In the genomic region with DNA sequence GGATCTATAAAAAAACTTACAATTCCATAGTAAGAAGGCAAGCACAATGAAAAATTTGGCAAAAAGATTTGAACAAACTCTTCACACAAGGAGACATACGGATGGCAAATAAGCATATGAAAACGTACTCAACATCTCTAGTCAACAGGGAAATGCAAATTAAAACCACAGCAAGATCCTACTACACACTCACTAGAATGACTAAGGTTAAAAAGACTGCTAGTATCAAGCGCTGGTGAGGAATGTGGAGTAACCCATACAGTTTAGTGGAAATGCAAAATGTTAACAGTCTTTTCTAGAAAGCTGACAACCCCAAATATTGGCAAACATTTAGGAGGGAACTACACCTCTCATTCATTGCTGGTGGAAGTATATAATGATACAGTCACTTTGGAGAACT, we compare ENCODE assay signal across 3 cellular contexts.
TF ChIP-seq lines count a peak whose summit lies in the region.

No MANE protein-coding gene starts in this region.

TF ChIP-seq in GM23338, 12 proteins besides CTCF, POLR2A, EP300 and RAD21 (continues in another document):
- TF ChIP-seq REST (IDR thresholded peaks at IDR 0.05; ENCODE audit: unreplicated experiment) (no peak), EZH2 (IDR thresholded peaks at IDR 0.05; ENCODE audit: low read depth, unreplicated experiment) (no peak)

TF ChIP-seq in WTC11, 78 proteins besides CTCF, POLR2A, EP300 and RAD21:
- no peak for TF ChIP-seq ZNF121 (CRISPR knock-in tag; IDR thresholded peaks at IDR 0.05)
- no peak for TF ChIP-seq NFE2L1 (CRISPR knock-in tag; IDR thresholded peaks at IDR 0.05)
- no peak for TF ChIP-seq GABPB1 (CRISPR knock-in tag; IDR thresholded peaks at IDR 0.05)
- TF ChIP-seq TEAD4 (CRISPR knock-in tag; IDR thresholded peaks at IDR 0.05) = no peak
- TF ChIP-seq PRRX2 (CRISPR knock-in tag; IDR thresholded peaks at IDR 0.05) = no peak
- no peak for TF ChIP-seq JUN (CRISPR knock-in tag; IDR thresholded peaks at IDR 0.05)
- no peak for TF ChIP-seq TCF7 (CRISPR knock-in tag; IDR thresholded peaks at IDR 0.05; ENCODE audit: low read depth)
- no peak for TF ChIP-seq MAX (CRISPR knock-in tag; IDR thresholded peaks at IDR 0.05)
- TF ChIP-seq, protein P1, sequence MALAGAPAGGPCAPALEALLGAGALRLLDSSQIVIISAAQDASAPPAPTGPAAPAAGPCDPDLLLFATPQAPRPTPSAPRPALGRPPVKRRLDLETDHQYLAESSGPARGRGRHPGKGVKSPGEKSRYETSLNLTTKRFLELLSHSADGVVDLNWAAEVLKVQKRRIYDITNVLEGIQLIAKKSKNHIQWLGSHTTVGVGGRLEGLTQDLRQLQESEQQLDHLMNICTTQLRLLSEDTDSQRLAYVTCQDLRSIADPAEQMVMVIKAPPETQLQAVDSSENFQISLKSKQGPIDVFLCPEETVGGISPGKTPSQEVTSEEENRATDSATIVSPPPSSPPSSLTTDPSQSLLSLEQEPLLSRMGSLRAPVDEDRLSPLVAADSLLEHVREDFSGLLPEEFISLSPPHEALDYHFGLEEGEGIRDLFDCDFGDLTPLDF (CRISPR knock-in tag; IDR thresholded peaks at IDR 0.05) = no peak
- TF ChIP-seq RORB (CRISPR knock-in tag; IDR thresholded peaks at IDR 0.05) = no peak
- TF ChIP-seq, protein P2, sequence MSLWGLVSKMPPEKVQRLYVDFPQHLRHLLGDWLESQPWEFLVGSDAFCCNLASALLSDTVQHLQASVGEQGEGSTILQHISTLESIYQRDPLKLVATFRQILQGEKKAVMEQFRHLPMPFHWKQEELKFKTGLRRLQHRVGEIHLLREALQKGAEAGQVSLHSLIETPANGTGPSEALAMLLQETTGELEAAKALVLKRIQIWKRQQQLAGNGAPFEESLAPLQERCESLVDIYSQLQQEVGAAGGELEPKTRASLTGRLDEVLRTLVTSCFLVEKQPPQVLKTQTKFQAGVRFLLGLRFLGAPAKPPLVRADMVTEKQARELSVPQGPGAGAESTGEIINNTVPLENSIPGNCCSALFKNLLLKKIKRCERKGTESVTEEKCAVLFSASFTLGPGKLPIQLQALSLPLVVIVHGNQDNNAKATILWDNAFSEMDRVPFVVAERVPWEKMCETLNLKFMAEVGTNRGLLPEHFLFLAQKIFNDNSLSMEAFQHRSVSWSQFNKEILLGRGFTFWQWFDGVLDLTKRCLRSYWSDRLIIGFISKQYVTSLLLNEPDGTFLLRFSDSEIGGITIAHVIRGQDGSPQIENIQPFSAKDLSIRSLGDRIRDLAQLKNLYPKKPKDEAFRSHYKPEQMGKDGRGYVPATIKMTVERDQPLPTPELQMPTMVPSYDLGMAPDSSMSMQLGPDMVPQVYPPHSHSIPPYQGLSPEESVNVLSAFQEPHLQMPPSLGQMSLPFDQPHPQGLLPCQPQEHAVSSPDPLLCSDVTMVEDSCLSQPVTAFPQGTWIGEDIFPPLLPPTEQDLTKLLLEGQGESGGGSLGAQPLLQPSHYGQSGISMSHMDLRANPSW (CRISPR knock-in tag; conservative IDR thresholded peaks at IDR 0.05; ENCODE audit: low read depth) = no peak
- TF ChIP-seq KAT7 (CRISPR knock-in tag; IDR thresholded peaks at IDR 0.05; ENCODE audit: borderline replicate concordance) = no peak
- TF ChIP-seq USF1 (CRISPR knock-in tag; IDR thresholded peaks at IDR 0.05) = no peak
- TF ChIP-seq, protein P3, sequence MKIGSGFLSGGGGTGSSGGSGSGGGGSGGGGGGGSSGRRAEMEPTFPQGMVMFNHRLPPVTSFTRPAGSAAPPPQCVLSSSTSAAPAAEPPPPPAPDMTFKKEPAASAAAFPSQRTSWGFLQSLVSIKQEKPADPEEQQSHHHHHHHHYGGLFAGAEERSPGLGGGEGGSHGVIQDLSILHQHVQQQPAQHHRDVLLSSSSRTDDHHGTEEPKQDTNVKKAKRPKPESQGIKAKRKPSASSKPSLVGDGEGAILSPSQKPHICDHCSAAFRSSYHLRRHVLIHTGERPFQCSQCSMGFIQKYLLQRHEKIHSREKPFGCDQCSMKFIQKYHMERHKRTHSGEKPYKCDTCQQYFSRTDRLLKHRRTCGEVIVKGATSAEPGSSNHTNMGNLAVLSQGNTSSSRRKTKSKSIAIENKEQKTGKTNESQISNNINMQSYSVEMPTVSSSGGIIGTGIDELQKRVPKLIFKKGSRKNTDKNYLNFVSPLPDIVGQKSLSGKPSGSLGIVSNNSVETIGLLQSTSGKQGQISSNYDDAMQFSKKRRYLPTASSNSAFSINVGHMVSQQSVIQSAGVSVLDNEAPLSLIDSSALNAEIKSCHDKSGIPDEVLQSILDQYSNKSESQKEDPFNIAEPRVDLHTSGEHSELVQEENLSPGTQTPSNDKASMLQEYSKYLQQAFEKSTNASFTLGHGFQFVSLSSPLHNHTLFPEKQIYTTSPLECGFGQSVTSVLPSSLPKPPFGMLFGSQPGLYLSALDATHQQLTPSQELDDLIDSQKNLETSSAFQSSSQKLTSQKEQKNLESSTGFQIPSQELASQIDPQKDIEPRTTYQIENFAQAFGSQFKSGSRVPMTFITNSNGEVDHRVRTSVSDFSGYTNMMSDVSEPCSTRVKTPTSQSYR (CRISPR knock-in tag; IDR thresholded peaks at IDR 0.05) = no peak

TF ChIP-seq in K562, 482 proteins besides CTCF, POLR2A, EP300 and RAD21:
- TF ChIP-seq, protein P4, sequence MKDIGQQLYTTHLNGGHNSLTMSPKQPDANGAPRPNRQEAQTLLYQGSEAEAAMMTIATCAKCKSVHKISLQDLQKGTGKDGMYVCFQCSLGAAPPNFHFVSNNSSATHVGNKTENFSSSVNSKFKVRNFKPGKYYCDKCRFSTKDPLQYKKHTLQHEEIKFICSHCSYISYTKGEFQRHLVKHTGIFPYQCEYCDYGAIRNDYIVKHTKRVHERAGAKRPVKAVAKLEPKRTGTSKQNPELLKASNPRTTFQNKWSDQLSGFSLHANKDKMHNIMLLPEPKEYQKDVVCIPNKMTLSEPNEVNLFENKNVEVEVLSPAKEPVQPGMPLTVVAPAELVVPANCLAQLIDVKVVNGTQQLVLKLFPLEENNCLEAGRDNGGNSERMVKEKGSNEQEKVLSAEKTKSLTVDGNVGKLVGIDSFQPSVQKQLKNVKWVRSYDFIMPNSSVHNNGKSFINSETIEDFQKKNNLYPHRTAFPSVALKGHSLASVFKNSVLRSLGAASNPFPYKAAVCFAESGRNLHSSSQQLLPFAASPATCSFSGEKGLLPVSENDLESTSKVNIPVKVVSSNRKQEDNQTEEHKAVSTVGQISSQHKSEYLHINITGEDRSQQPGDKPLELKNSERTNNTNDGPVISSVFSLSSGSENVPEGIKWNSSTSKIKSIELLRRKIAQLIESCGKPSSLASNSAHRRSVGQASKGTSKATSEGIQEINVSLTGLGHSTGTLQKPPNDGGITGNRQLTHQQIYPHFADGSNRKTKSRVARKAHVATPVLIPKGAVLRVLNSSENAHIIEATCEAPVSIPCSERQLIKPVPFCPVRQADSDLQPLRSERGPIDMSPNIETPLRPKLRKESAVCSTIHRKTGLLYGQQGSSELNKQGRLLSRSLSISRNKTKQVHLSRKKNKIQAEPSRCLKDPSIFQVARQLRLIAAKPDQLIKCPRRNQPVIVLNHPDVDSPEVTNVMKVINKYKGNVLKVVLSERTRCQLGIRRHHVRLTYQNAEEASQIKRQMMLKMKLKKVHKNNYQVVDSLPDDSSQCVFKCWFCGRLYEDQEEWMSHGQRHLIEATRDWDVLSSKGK (CRISPR knock-in tag; IDR thresholded peaks at IDR 0.05) = no peak
- TF ChIP-seq MAFG (tag; conservative IDR thresholded peaks at IDR 0.05) = peak; percentile 38
